ENCODE assay signal across 8 cellular contexts in the genomic region with DNA sequence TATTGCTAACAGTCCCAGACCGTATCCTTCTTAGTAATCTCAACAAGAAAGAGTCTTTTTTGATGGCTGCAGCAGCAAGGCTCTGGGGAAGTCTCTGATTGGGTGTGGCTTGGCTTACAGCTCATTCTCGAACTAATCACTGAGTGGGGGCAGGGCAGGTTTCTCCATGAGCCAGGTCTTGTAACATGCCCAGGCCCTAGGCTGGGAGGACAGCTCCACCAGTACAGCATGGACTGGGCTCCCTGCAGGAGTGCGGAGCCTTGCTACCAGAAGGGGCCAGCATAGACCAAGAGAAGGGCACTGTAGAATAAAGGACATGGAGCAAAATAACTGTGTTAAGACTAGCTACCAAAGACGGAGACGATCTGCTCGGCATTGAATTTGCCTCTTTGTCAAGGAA. TPM values are rescaled to one million over a fixed set of nuclear protein-coding genes. Genes with fewer than 3 reads are reported as not detected.
DNase-seq lines count a peak whose midpoint lies in the region; ATAC-seq and TF ChIP-seq lines count a peak whose summit lies in the region.

No MANE protein-coding gene starts in this region.

- TF ChIP-seq CTCF in AG10803 (conservative IDR thresholded peaks at IDR 0.05; ENCODE audit: low read length), result peak; percentile 45

- H3K4me3 ChIP-seq in AG10803 (ENCODE audit: low read length), result no peak overlapping the region

- ATAC-seq in GM19467 (IDR thresholded peaks at IDR 0.05; ENCODE audit: unreplicated experiment), result no peak
- ATAC-seq in GM18909 (IDR thresholded peaks at IDR 0.05; ENCODE audit: poor library complexity, unreplicated experiment), result no peak

- DNase-seq in AG10803 (ENCODE audit: low read depth) (peak; percentile 79), NCI-H69 (lab: John Stamatoyannopoulos, UW) (peak; percentile 1), fibroblast of gingiva (ENCODE audit: low read depth) (peak; percentile 68), myocyte (ENCODE audit: low read depth) (peak; percentile 60)
- no peak for DNase-seq in stimulated activated naive CD4-positive, alpha-beta T cell (lab: John Stamatoyannopoulos, UW)
- no peak for DNase-seq in activated CD8-positive, alpha-beta memory T cell treated with anti-CD3 and anti-CD28 coated beads, Interleukin-2, amount 50 U/mL, for 48 hours

RNA-seq across cellular contexts. Expression of gene CD276, which starts 7.2 kb away (rescaled TPM):
- 77.8 and 202 TPM in 2 replicates for total RNA-seq in myocyte
- 135 TPM for polyA plus RNA-seq in myocyte (2012)

RNA-seq across cellular contexts. Expression of gene NPTN, which starts 58.2 kb away (rescaled TPM):
- 89.0 and 98.5 TPM in 2 replicates for total RNA-seq in myocyte
- 185 TPM for polyA plus RNA-seq in myocyte (2012)

Comparison
In these comparisons a context has a peak if more than half of its experiments do, and no peak if none do; other contexts are left out.
1. DNase-seq: peak in AG10803 (single experiment), NCI-H69 (single experiment), fibroblast of gingiva (single experiment) and myocyte (single experiment); none in stimulated activated naive CD4-positive, alpha-beta T cell (0 of 6) and activated CD8-positive, alpha-beta memory T cell treated with anti-CD3 and anti-CD28 coated beads, Interleukin-2, amount 50 U/mL, for 48 hours (single experiment).